8 cellular contexts compared by ENCODE assay signal in genomic region chr2:209380278-209380677, GRCh38.
DNase-seq lines count a peak whose midpoint lies in the region; ATAC-seq lines count a peak whose summit lies in the region.
"Had no signal": no experiment of that assay in that cellular context is flagged by ENCODE, and none has a peak within 500 bp of the region (broad histone marks: within the 10 kb centered on the region; RNA-seq: fewer than 3 reads in every experiment).

No MANE protein-coding gene starts in this region.

- ATAC-seq in HG02885 (IDR thresholded peaks at IDR 0.05; ENCODE audit: poor library complexity, unreplicated experiment) = peak; percentile 98
- ATAC-seq: natural killer cell treated with Interleukin-12 subunit alpha and Interleukin-12 subunit beta and Interleukin-15 and Interleukin-18, amount 100 ng/mL, for 72 hours had no signal

- DNase-seq in GM19238 (ENCODE audit: insufficient read length, low spot score) (peak; percentile 11), NCI-H146 treated with DMSO at 0.1 percent for 48 hours (lab: John Stamatoyannopoulos, UW; ENCODE audit: unreplicated experiment) (peak; percentile 81), kidney tubule cell (ENCODE audit: low spot score) (peak; percentile 89), T1000 (lab: John Stamatoyannopoulos, UW) (no peak), NCI-H82 treated with DMSO at 0.1 percent for 48 hours (lab: John Stamatoyannopoulos, UW; ENCODE audit: unreplicated experiment) (no peak), 8988T (no peak)

Comparison
In these comparisons a context has a peak if more than half of its experiments do, and no peak if none do; other contexts are left out.
1. DNase-seq: peak in GM19238 (single experiment), NCI-H146 treated with DMSO at 0.1 percent for 48 hours (single experiment) and kidney tubule cell (single experiment); none in T1000 (single experiment), NCI-H82 treated with DMSO at 0.1 percent for 48 hours (single experiment) and 8988T (single experiment).